ENCODE assay signal across 24 cellular contexts in genomic region chr11:357582-357981, GRCh38. TPM values are rescaled to one million over a fixed set of nuclear protein-coding genes. Genes with fewer than 3 reads are reported as not detected.
"Had no signal": no experiment of that assay in that cellular context is flagged by ENCODE, and none has a peak within 500 bp of the region (broad histone marks: within the 10 kb centered on the region; RNA-seq: fewer than 3 reads in every experiment).

No MANE protein-coding gene starts in this region.

- ATAC-seq: activated T-cell treated with anti-CD3 and anti-CD28 coated beads, Interleukin-2, amount 50 U/mL, for 4 hours; PC-3; T-helper 17 cell had no signal

- H3K4me3 Mint-ChIP-seq: activated B cell treated with CpG ODN at 0.5 μM for 24 hours; activated CD4-positive, alpha-beta T cell treated with anti-CD3 and anti-CD28 coated beads, Interleukin-2, amount 10 ng/mL, durations not matched to agents 24 days and 14 days; activated naive CD4-positive, alpha-beta T cell treated with anti-CD3 and anti-CD28 coated beads, Interleukin-2, amount 10 ng/mL, durations not matched to agents 7 days and 5 days; activated naive CD8-positive, alpha-beta T cell treated with anti-CD3 and anti-CD28 coated beads for 36 hours; activated T-cell treated with anti-CD3 and anti-CD28 coated beads, Interleukin-2, amount 50 U/mL, for 4 hours; central memory CD8-positive, alpha-beta T cell; T-helper 17 cell had no signal

- H3K27ac ChIP-seq: adrenal gland, breast epithelium had no signal

- H3K9me3 ChIP-seq: adrenal gland had no signal

- H3K9me3 Mint-ChIP-seq: activated B cell treated with CpG ODN at 0.5 μM for 24 hours; activated CD4-positive, alpha-beta T cell treated with anti-CD3 and anti-CD28 coated beads, Interleukin-2, amount 10 ng/mL, durations not matched to agents 24 days and 14 days; activated T-cell treated with anti-CD3 and anti-CD28 coated beads, Interleukin-2, amount 50 U/mL, for 4 hours; central memory CD8-positive, alpha-beta T cell had no signal

- H3K27ac Mint-ChIP-seq: activated B cell treated with CpG ODN at 0.5 μM for 24 hours; activated CD4-positive, alpha-beta T cell treated with anti-CD3 and anti-CD28 coated beads, Interleukin-2, amount 10 ng/mL, durations not matched to agents 24 days and 14 days; activated naive CD4-positive, alpha-beta T cell treated with anti-CD3 and anti-CD28 coated beads, Interleukin-2, amount 10 ng/mL, durations not matched to agents 7 days and 5 days; activated naive CD8-positive, alpha-beta T cell treated with anti-CD3 and anti-CD28 coated beads for 36 hours; T-helper 17 cell had no signal

- H3K27me3 Mint-ChIP-seq: activated B cell treated with CpG ODN at 0.5 μM for 24 hours; activated naive CD8-positive, alpha-beta T cell treated with anti-CD3 and anti-CD28 coated beads for 36 hours; central memory CD8-positive, alpha-beta T cell; T-helper 17 cell had no signal

- H3K36me3 ChIP-seq: adrenal gland, breast epithelium had no signal

- H3K36me3 Mint-ChIP-seq: activated naive CD8-positive, alpha-beta T cell treated with anti-CD3 and anti-CD28 coated beads for 36 hours had no signal

- DNase-seq: activated B cell treated with CpG ODN at 0.5 μM for 24 hours; activated CD4-positive, alpha-beta T cell treated with anti-CD3 and anti-CD28 coated beads for 1 hour; activated CD4-positive, alpha-beta T cell treated with anti-CD3 and anti-CD28 coated beads, Interleukin-2, amount 10 ng/mL, durations not matched to agents 24 days and 14 days; activated CD4-positive, alpha-beta T cell treated with anti-CD3 and anti-CD28 coated beads, Interleukin-2, amount 50 U/mL, for 48 hours; activated CD8-positive, alpha-beta memory T cell treated with anti-CD3 and anti-CD28 coated beads for 24 hours; activated gamma-delta T cell treated with Interleukin-2 at 50 U/mL for 16 hours; activated naive CD8-positive, alpha-beta T cell treated with anti-CD3 and anti-CD28 coated beads for 36 hours; activated T-cell treated with anti-CD3 and anti-CD28 coated beads, Interleukin-2, amount 50 U/mL, for 4 hours; aorta; MM.1S; NCI-H1436 treated with DMSO at 0.1 percent for 48 hours; NCI-H187; NCI-H2081; NCI-H510A treated with DMSO at 0.1 percent for 48 hours; NCI-H69; PC-3; SHP77 treated with DMSO at 0.1 percent for 48 hours; T-helper 17 cell; T1000 had no signal

- H3K27me3 ChIP-seq: adrenal gland, breast epithelium had no signal

- H3K4me3 ChIP-seq: adrenal gland, breast epithelium had no signal

RNA-seq across cellular contexts. Expression of gene B4GALNT4, which starts 11.7 kb away (rescaled TPM):
- total RNA-seq: activated B cell treated with CpG ODN at 0.5 μM for 24 hours had no signal

RNA-seq across cellular contexts. Expression of gene PKP3, which starts 36.4 kb away (rescaled TPM):
- total RNA-seq: activated CD4-positive, alpha-beta T cell treated with anti-CD3 and anti-CD28 coated beads, Interleukin-2, amount 10 ng/mL, durations not matched to agents 24 days and 14 days; activated naive CD8-positive, alpha-beta T cell treated with anti-CD3 and anti-CD28 coated beads for 36 hours; SK-MEL-5; T-helper 17 cell had no signal
